ENCODE assay signal across 13 cellular contexts in the genomic region with DNA sequence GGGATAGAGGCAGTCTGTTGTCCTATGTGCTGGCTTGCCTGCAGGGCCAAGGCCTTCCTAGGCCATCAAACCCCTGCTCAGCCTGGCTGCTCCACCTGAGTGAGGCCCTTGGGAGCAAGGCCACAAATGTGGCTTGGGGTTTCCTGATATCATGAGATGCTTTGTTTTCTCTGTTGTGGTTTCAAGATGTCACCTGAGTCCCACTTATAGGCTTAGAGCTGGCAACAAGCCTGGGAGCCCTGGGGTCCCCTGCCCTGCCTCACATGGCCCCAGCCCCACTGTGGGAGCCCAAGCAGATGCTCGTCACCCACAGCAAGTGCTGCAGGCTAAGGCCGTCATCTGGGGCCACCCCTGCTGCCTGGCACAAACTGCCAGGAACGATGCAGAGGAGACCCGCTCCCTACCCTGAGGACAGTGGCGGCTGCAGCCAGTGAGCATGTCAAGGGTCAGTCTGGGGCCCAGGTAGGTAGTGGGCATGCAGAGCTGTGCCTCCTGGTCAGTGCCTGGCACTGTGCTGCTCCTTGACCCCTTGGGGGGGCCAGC.
DNase-seq lines count a peak whose midpoint lies in the region; FAIRE-seq and TF ChIP-seq lines count a peak whose summit lies in the region.
"Had no signal": no experiment of that assay in that cellular context is flagged by ENCODE, and none has a peak within 500 bp of the region (broad histone marks: within the 10 kb centered on the region; RNA-seq: fewer than 3 reads in every experiment).

No MANE protein-coding gene starts in this region.

- H3K4me3 ChIP-seq in spleen: no peak overlapping the region
- H3K4me3 ChIP-seq: skin epidermis had no signal

- H3K36me3 ChIP-seq in spleen: peaks cover 0 to 50% (median 0%) of the 10 kb centered on the region in 6 donors

- H3K27ac Mint-ChIP-seq in activated naive CD4-positive, alpha-beta T cell treated with anti-CD3 and anti-CD28 coated beads, Interleukin-2, amount 10 ng/mL, durations not matched to agents 7 days and 5 days: no peak overlapping the region
- H3K27ac Mint-ChIP-seq in endothelial cell (ENCODE audit: unreplicated experiment): no peak overlapping the region

- no peak for TF ChIP-seq POLR2A in spleen (IDR thresholded peaks at IDR 0.05)

- CTCF ChIA-PET in activated naive CD4-positive, alpha-beta T cell treated with anti-CD3 and anti-CD28 coated beads, Interleukin-2, amount 10 ng/mL, durations not matched to agents 7 days and 5 days (lab: Charles Lee): no interaction called here

- WGBS in spleen, 5 donors: 70 to 85% (median 80%) methylated on average over 4 to 5 of the region's 5 CpGs

- FAIRE-seq in HTR-8/SVneo (lab: Jason Lieb, UNC): no peak
- FAIRE-seq: RCC 7860 had no signal

- intact Hi-C loops in spleen (cut with DNase I; ENCODE audit: low total_unique reads): no loop called here

- peaks cover 0 to under 1% (median 0%) of the 10 kb centered on the region in 7 donors for H3K27me3 ChIP-seq in spleen (replicated peaks in 1 of 7)

- H3K9me3 Mint-ChIP-seq in activated naive CD4-positive, alpha-beta T cell treated with anti-CD3 and anti-CD28 coated beads, Interleukin-2, amount 10 ng/mL, durations not matched to agents 7 days and 5 days: no peaks in the 10 kb centered on the region
- H3K9me3 Mint-ChIP-seq in endothelial cell (ENCODE audit: unreplicated experiment): no peaks in the 10 kb centered on the region

- peaks cover 10% of the 10 kb centered on the region for H3K4me1 Mint-ChIP-seq in activated naive CD4-positive, alpha-beta T cell treated with anti-CD3 and anti-CD28 coated beads, Interleukin-2, amount 10 ng/mL, durations not matched to agents 7 days and 5 days
- no peaks in the 10 kb centered on the region for H3K4me1 Mint-ChIP-seq in endothelial cell (ENCODE audit: unreplicated experiment)

- peaks cover 1% of the 10 kb centered on the region for H3K36me3 Mint-ChIP-seq in activated naive CD4-positive, alpha-beta T cell treated with anti-CD3 and anti-CD28 coated beads, Interleukin-2, amount 10 ng/mL, durations not matched to agents 7 days and 5 days
- H3K36me3 Mint-ChIP-seq in endothelial cell (ENCODE audit: low read depth, unreplicated experiment): peaks cover 9% of the 10 kb centered on the region

- DNase-seq in activated naive CD4-positive, alpha-beta T cell treated with anti-CD3 and anti-CD28 coated beads, Interleukin-2, amount 10 ng/mL, durations not matched to agents 7 days and 5 days: peak; percentile 23
- no peak for DNase-seq in activated naive CD4-positive, alpha-beta T cell (lab: John Stamatoyannopoulos, UW)
- DNase-seq in NCI-H69 (lab: John Stamatoyannopoulos, UW) (peak; percentile 21), endothelial cell (ENCODE audit: low spot score) (peak; percentile 2), spleen (peak; percentile 53), iPS-NIHi7 (ENCODE audit: extremely low spot score) (no peak), HTR-8/SVneo (ENCODE audit: insufficient read length, low spot score) (no peak), NCI-H526 treated with DMSO at 0.1 percent for 48 hours (lab: John Stamatoyannopoulos, UW) (no peak)
- DNase-seq: activated naive CD4-positive, alpha-beta T cell treated with Interleukin-2 at 50 U/mL for 16 hours; EL; NCI-H446 had no signal

- H3K4me1 ChIP-seq in spleen: peaks cover 5 to 29% (median 25%) of the 10 kb centered on the region in 6 donors

- no peaks in the 10 kb centered on the region for H3K27me3 Mint-ChIP-seq in activated naive CD4-positive, alpha-beta T cell treated with anti-CD3 and anti-CD28 coated beads, Interleukin-2, amount 10 ng/mL, durations not matched to agents 7 days and 5 days
- H3K27me3 Mint-ChIP-seq in endothelial cell (ENCODE audit: unreplicated experiment): peaks cover 6% of the 10 kb centered on the region

- no peak overlapping the region for H3K27ac ChIP-seq in spleen
- H3K27ac ChIP-seq: skin epidermis had no signal

- TF ChIP-seq CTCF in endothelial cell (IDR thresholded peaks at IDR 0.05; ENCODE audit: unreplicated experiment) (no peak), spleen (IDR thresholded peaks at IDR 0.05 in 8 of 11, conservative IDR thresholded peaks at IDR 0.05 in 3 of 11) (no peak)

- H3K9me3 ChIP-seq in spleen: no peaks in the 10 kb centered on the region

- H3K4me3 Mint-ChIP-seq in activated naive CD4-positive, alpha-beta T cell treated with anti-CD3 and anti-CD28 coated beads, Interleukin-2, amount 10 ng/mL, durations not matched to agents 7 days and 5 days: no peak overlapping the region
- H3K4me3 Mint-ChIP-seq in endothelial cell (ENCODE audit: unreplicated experiment): no peak overlapping the region

Comparison
In these comparisons a context has a peak if more than half of its experiments do, and no peak if none do; other contexts are left out.
1. DNase-seq: peak in activated naive CD4-positive, alpha-beta T cell treated with anti-CD3 and anti-CD28 coated beads, Interleukin-2, amount 10 ng/mL, durations not matched to agents 7 days and 5 days (single experiment), NCI-H69 (single experiment), endothelial cell (single experiment) and spleen (single experiment); none in activated naive CD4-positive, alpha-beta T cell (0 of 4), iPS-NIHi7 (single experiment), HTR-8/SVneo (single experiment) and NCI-H526 treated with DMSO at 0.1 percent for 48 hours (single experiment).